8 cellular contexts compared by ENCODE assay signal in genomic region chr1:224513787-224514209, GRCh38.
DNase-seq lines count a peak whose midpoint lies in the region; ATAC-seq and TF ChIP-seq lines count a peak whose summit lies in the region.

No MANE protein-coding gene starts in this region.

- intact Hi-C loops in activated naive CD4-positive, alpha-beta T cell treated with anti-CD3 and anti-CD28 coated beads for 36 hours (cut with micrococcal nuclease) = loop anchor here (1.0 to 10.0 kb wide), 5 partner anchors 109 to 831 kb away; no protein-coding TSS in a partner anchor
- intact Hi-C loops in head of caudate nucleus (cut with DNase I) = loop anchor here (2.0 to 5.0 kb wide), 2 partner anchors 339 to 409 kb away; no protein-coding TSS in a partner anchor
- intact Hi-C loops in psoas muscle (cut with DNase I) = loop anchor here (1.0 to 10.0 kb wide), 7 partner anchors 101 to 409 kb away; partner anchors contain the start of gene CNIH3 (in 1 of the 2)

- peaks cover 6% of the 10 kb centered on the region for H3K4me1 ChIP-seq in psoas muscle

- H3K9me3 ChIP-seq in psoas muscle = no peaks in the 10 kb centered on the region

- no peaks in the 10 kb centered on the region for H3K27me3 ChIP-seq in psoas muscle (ENCODE audit: insufficient read depth in 3 of 3, low read length in 2 of 3)

- no peak overlapping the region for H3K27ac ChIP-seq in psoas muscle

- ATAC-seq in psoas muscle = peak; percentile 92 to 100 (median 96)
- ATAC-seq in GM18520 (IDR thresholded peaks at IDR 0.05; ENCODE audit: unreplicated experiment) = no peak

- H3K36me3 Mint-ChIP-seq in activated naive CD4-positive, alpha-beta T cell treated with anti-CD3 and anti-CD28 coated beads for 36 hours (ENCODE audit: low read depth) = no peaks in the 10 kb centered on the region

- 4 to 5% (median 4%) methylated on average over 11 of the region's 11 CpGs for WGBS in psoas muscle, 3 donors

- H3K36me3 ChIP-seq in psoas muscle (ENCODE audit: insufficient read depth in 1 of 2, low read depth in 1 of 2) = no peaks in the 10 kb centered on the region

- H3K27ac Mint-ChIP-seq in activated naive CD4-positive, alpha-beta T cell treated with anti-CD3 and anti-CD28 coated beads for 36 hours = no peak overlapping the region

- no peaks in the 10 kb centered on the region for H3K27me3 Mint-ChIP-seq in activated naive CD4-positive, alpha-beta T cell treated with anti-CD3 and anti-CD28 coated beads for 36 hours (ENCODE audit: low read depth)

- DNase-seq in GM12865 (ENCODE audit: low read depth) (peak; percentile 84), HFF-Myc (ENCODE audit: extremely low read depth, low read depth) (no peak), MV-4-11 (lab: John Stamatoyannopoulos, UW) (peak; percentile 71), SKM-1 treated with dmso at 0.1 percent for 144 hours (lab: John Stamatoyannopoulos, UW; ENCODE audit: unreplicated experiment) (peak; percentile 74), head of caudate nucleus (peak; percentile 73 to 95 (median 88)), psoas muscle (peak; percentile 85 to 91)
- peak; percentile 94 for DNase-seq in activated naive CD4-positive, alpha-beta T cell treated with anti-CD3 and anti-CD28 coated beads for 36 hours

- CTCF ChIA-PET in activated naive CD4-positive, alpha-beta T cell treated with anti-CD3 and anti-CD28 coated beads for 36 hours (lab: Charles Lee) = interaction anchor here (0.6 to 5.4 kb wide), 26 partner anchors 9 to 411 kb away, joined by 3 to 63 read pairs (median 5); no protein-coding TSS in a partner anchor

- H3K4me3 Mint-ChIP-seq in activated naive CD4-positive, alpha-beta T cell treated with anti-CD3 and anti-CD28 coated beads for 36 hours = no peak overlapping the region

- no peak overlapping the region for H3K4me3 ChIP-seq in GM12865 (ENCODE audit: low read depth, low read length)
- no peak overlapping the region for H3K4me3 ChIP-seq in HFF-Myc (replicated peaks; ENCODE audit: low read depth, low read length)
- no peak overlapping the region for H3K4me3 ChIP-seq in psoas muscle

- TF ChIP-seq CTCF in GM12865 (IDR thresholded peaks at IDR 0.05; ENCODE audit: insufficient read depth, low read depth, low read length, missing control alignments) (peak; percentile 93), HFF-Myc (IDR thresholded peaks at IDR 0.05; ENCODE audit: low read depth, low read length, missing control alignments) (peak; percentile 92), psoas muscle (IDR thresholded peaks at IDR 0.05) (peak; percentile 92)

- no peaks in the 10 kb centered on the region for H3K4me1 Mint-ChIP-seq in activated naive CD4-positive, alpha-beta T cell treated with anti-CD3 and anti-CD28 coated beads for 36 hours (ENCODE audit: low read depth)

- no peaks in the 10 kb centered on the region for H3K9me3 Mint-ChIP-seq in activated naive CD4-positive, alpha-beta T cell treated with anti-CD3 and anti-CD28 coated beads for 36 hours
